8 cellular contexts compared by ENCODE assay signal in the genomic region with DNA sequence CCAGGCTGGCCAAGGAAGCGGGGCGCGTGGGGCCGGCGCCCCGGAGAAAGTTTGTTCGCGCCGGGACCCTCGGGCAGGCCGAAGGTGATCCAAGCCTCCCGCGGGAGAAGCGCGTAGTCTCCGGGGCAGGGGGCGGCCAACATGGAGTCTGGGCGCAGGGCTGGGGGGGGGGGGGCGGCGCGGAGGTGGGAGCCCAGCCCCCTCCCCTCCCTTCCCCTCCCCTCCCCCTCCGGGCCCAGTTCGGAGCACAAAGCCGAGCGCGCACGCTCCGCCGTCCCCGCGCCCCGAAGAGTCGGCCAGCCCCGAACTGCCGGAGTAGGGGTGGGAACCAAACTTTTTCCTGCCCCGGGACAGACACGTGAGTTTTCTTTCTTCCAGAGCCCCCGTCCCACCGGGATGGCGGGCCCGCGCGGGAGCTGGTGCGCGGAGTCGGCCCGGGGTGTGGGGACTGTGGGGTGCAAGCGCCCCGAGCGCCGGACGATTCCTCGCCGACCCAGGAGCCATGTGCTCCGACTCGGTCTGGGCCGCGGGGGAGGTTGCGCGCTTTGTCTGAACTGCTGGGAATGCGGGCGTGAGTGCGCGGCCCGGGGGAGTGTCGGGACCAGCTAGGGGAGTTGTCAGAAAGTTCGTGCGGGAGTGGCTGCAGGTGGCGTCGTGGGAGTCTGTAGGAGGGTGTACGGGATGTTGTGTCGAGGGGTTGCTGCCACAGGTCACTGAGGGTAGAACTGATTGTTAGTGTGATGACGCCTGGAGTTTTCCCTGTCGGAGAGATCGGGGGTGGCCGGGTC. TPM values are rescaled to one million over a fixed set of nuclear protein-coding genes. Genes with fewer than 3 reads are reported as not detected.
DNase-seq lines count a peak whose midpoint lies in the region; ATAC-seq, FAIRE-seq and TF ChIP-seq lines count a peak whose summit lies in the region.

No MANE protein-coding gene starts in this region.

- FAIRE-seq in RCC 7860 (lab: Jason Lieb, UNC), result no peak

- peak overlapping the region in 11 of 12 donors; percentile 75 to 93 (median 90) for H3K27ac ChIP-seq in heart left ventricle
- peak overlapping the region; percentile 92 to 94 for H3K27ac ChIP-seq in prostate gland

- H3K27me3 ChIP-seq in heart left ventricle (no peaks in the 10 kb centered on the region), prostate gland (replicated peaks; ENCODE audit: insufficient read depth) (no peaks in the 10 kb centered on the region)

- peaks cover 0 to 38% (median 25%) of the 10 kb centered on the region in 12 donors for H3K4me1 ChIP-seq in heart left ventricle
- H3K4me1 ChIP-seq in prostate gland (replicated peaks), result peaks cover 2% of the 10 kb centered on the region

- no peak for TF ChIP-seq POLR2A in heart left ventricle (IDR thresholded peaks at IDR 0.05)
- peak; percentile 37 for TF ChIP-seq POLR2A in prostate gland (IDR thresholded peaks at IDR 0.05)

- ATAC-seq in Right ventricle myocardium inferior (peak; percentile 29), heart left ventricle (peak in 3 of 4 donors; percentile 17 to 38 (median 36)), HG03442 (IDR thresholded peaks at IDR 0.05; ENCODE audit: unreplicated experiment) (no peak), HG03439 (IDR thresholded peaks at IDR 0.05; ENCODE audit: unreplicated experiment) (no peak)

- H3K36me3 ChIP-seq in heart left ventricle (peaks cover 0 to 11% (median 7%) of the 10 kb centered on the region in 9 donors), prostate gland (no peaks in the 10 kb centered on the region)

- intact Hi-C loops in Right ventricle myocardium inferior (cut with DNase I) (loop anchor here (5.0 kb wide), 1 partner anchor 33 kb away; a partner anchor contains a TSS), cardiac septum (cut with DNase I) (no loop called here), heart left ventricle (cut with DNase I) (loop anchor here in 1 of 10 donors (5.0 kb wide), 1 partner anchor 33 kb away; a partner anchor contains a TSS), prostate gland (cut with DNase I) (loop anchor here (5.0 to 10.0 kb wide), 2 partner anchors 33 to 290 kb away; a partner anchor contains a TSS)

- peak; percentile 71 for DNase-seq in Right ventricle myocardium inferior (ENCODE audit: missing footprints)
- no peak for DNase-seq in cardiac septum (ENCODE audit: low spot score)
- peak; percentile 58 for DNase-seq in RCC 7860 (ENCODE audit: low spot score)
- DNase-seq in activated naive CD4-positive, alpha-beta T cell treated with Interleukin-2 at 50 U/mL for 16 hours, result peak; percentile 60
- peak; percentile 48 to 69 (median 57) for DNase-seq in heart left ventricle
- peak; percentile 20 for DNase-seq in prostate gland (ENCODE audit: low spot score)

- WGBS in heart left ventricle, 4 donors, result 0 to 1% (median 1%) methylated on average over 19 to 72 of the region's 76 CpGs
- WGBS in prostate gland, result 0% methylated on average over 18 of the region's 76 CpGs

- TF ChIP-seq CTCF in heart left ventricle (IDR thresholded peaks at IDR 0.05), result no peak
- no peak for TF ChIP-seq CTCF in prostate gland (IDR thresholded peaks at IDR 0.05)

- H3K4me3 ChIP-seq in heart left ventricle, result peak overlapping the region; percentile 63 to 96 (median 82)
- H3K4me3 ChIP-seq in prostate gland, result peak overlapping the region; percentile 75 to 88

- no peaks in the 10 kb centered on the region for H3K9me3 ChIP-seq in heart left ventricle
- no peaks in the 10 kb centered on the region for H3K9me3 ChIP-seq in prostate gland

RNA-seq across cellular contexts. Expression of a gene that starts 1.1 kb away (rescaled TPM):
- total RNA-seq in Right ventricle myocardium inferior (4.5 TPM), cardiac septum (6.1 TPM), heart left ventricle (10 to 100 TPM in 3 of 9 donors, 1 to 10 TPM in 6; 4.5 to 14.9 (median 8.2) TPM), prostate gland (10 to 100 TPM; 16.7 to 34.8 TPM)
- 1 to 10 TPM; 2.1 to 5.4 TPM for polyA plus RNA-seq in heart left ventricle

RNA-seq across cellular contexts. Expression of a gene that starts 31.1 kb away (rescaled TPM):
- total RNA-seq in Right ventricle myocardium inferior (65.4 TPM), cardiac septum (50.2 TPM), heart left ventricle (10 to 100 TPM; 35.5 to 87.7 (median 63.1) TPM), prostate gland (10 to 100 TPM; 72.8 to 92.3 TPM)
- polyA plus RNA-seq in heart left ventricle, result 100 to 1,000 TPM in 1 of 2 donors, 10 to 100 TPM in 1; 58.1 to 101 TPM

RNA-seq across cellular contexts. Expression of a gene that starts 33.2 kb away (rescaled TPM):
- total RNA-seq in Right ventricle myocardium inferior (1,923 TPM), cardiac septum (2,307 TPM), heart left ventricle (1,000 to 10,000 TPM in 7 of 9 donors, 100 to 1,000 TPM in 2; 521 to 2,387 (median 1,751) TPM), prostate gland (100 to 1,000 TPM; 335 to 560 TPM)
- polyA plus RNA-seq in heart left ventricle, result 1,000 to 10,000 TPM in 1 of 2 donors, 100 to 1,000 TPM in 1; 452 to 1,748 TPM

Comparison
In these comparisons a context has a peak if more than half of its experiments do, and no peak if none do; other contexts are left out.
1. ATAC-seq: peak in Right ventricle myocardium inferior (single experiment) and heart left ventricle (3 of 4); none in HG03442 (single experiment) and HG03439 (single experiment).